Comparison of ENCODE assay signal across 1 cellular context in the genomic region with DNA sequence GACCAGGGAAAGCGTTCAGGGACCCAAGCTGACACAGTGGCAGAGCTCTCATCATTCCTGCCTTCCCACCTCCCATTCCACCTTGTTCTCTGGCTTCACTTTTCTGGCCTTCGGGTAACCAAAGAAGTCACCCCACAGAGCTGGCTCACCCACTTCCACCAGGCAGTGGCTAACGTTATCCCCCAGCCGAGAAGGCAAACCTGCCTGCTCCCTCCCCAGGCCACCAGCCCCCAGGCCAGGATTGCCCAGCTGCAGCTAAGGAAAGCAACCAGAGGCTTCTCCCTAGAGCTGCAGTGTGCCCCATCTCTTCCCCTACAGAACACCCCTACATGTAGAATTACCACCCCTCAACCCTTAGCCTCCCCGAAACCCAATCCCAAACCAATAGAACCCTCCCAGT.
TF ChIP-seq lines count a peak whose summit lies in the region.

No MANE protein-coding gene starts in this region.

TF ChIP-seq in SK-N-SH, 30 proteins besides CTCF, POLR2A, EP300 and RAD21 (continued from another document):
- TF ChIP-seq, protein P1, sequence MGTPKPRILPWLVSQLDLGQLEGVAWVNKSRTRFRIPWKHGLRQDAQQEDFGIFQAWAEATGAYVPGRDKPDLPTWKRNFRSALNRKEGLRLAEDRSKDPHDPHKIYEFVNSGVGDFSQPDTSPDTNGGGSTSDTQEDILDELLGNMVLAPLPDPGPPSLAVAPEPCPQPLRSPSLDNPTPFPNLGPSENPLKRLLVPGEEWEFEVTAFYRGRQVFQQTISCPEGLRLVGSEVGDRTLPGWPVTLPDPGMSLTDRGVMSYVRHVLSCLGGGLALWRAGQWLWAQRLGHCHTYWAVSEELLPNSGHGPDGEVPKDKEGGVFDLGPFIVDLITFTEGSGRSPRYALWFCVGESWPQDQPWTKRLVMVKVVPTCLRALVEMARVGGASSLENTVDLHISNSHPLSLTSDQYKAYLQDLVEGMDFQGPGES (IDR thresholded peaks at IDR 0.05; ENCODE audit: low read depth, low read length), result no peak
- TF ChIP-seq MEF2A (IDR thresholded peaks at IDR 0.05; ENCODE audit: borderline replicate concordance, low read depth) (no peak), EZH2phosphoT487 (IDR thresholded peaks at IDR 0.05; ENCODE audit: borderline replicate concordance, low read depth) (no peak), USF1 (IDR thresholded peaks at IDR 0.05; ENCODE audit: borderline replicate concordance, low read depth) (no peak), RCOR1 (IDR thresholded peaks at IDR 0.05; ENCODE audit: low read length) (no peak)
